ENCODE assay signal across 13 cellular contexts in genomic region chr4:153616005-153616555, GRCh38.
DNase-seq lines count a peak whose midpoint lies in the region; ATAC-seq lines count a peak whose summit lies in the region.
"Had no signal": no experiment of that assay in that cellular context is flagged by ENCODE, and none has a peak within 500 bp of the region (broad histone marks: within the 10 kb centered on the region; RNA-seq: fewer than 3 reads in every experiment).

No MANE protein-coding gene starts in this region.

- H3K36me3 Mint-ChIP-seq in activated naive CD4-positive, alpha-beta T cell treated with anti-CD3 and anti-CD28 coated beads, Interleukin-2, amount 10 ng/mL, durations not matched to agents 7 days and 5 days, result peaks cover 75% of the 10 kb centered on the region

- 52% methylated on average over 8 of the region's 8 CpGs for WGBS in aorta, 2 donors

- intact Hi-C loops in aorta (cut with DNase I), result no loop called here

- peaks cover 0 to 10% of the 10 kb centered on the region in 2 donors for H3K36me3 ChIP-seq in aorta (ENCODE audit: control insufficient read depth in 1 of 2, insufficient read depth in 2 of 2, low read length in 1 of 2)

- H3K4me3 Mint-ChIP-seq in activated naive CD4-positive, alpha-beta T cell treated with anti-CD3 and anti-CD28 coated beads, Interleukin-2, amount 10 ng/mL, durations not matched to agents 7 days and 5 days, result no peak overlapping the region

- CTCF ChIA-PET in activated naive CD4-positive, alpha-beta T cell treated with anti-CD3 and anti-CD28 coated beads, Interleukin-2, amount 10 ng/mL, durations not matched to agents 7 days and 5 days (lab: Charles Lee), result interaction anchor here (0.6 to 0.9 kb wide), 3 partner anchors 15 to 134 kb away, joined by 3 to 4 read pairs (median 3); no protein-coding TSS in a partner anchor

- H3K27me3 ChIP-seq in aorta (ENCODE audit: control insufficient read depth in 1 of 2, insufficient read depth in 2 of 2, low read length in 1 of 2), result no peaks in the 10 kb centered on the region

- peaks cover 28% of the 10 kb centered on the region for H3K4me1 Mint-ChIP-seq in activated naive CD4-positive, alpha-beta T cell treated with anti-CD3 and anti-CD28 coated beads, Interleukin-2, amount 10 ng/mL, durations not matched to agents 7 days and 5 days

- H3K27ac Mint-ChIP-seq in activated naive CD4-positive, alpha-beta T cell treated with anti-CD3 and anti-CD28 coated beads, Interleukin-2, amount 10 ng/mL, durations not matched to agents 7 days and 5 days, result no peak overlapping the region

- H3K27ac ChIP-seq in aorta (ENCODE audit: low read depth in 1 of 2, low read length in 2 of 2), result peak overlapping the region in 1 of 2 donors; percentile 94
- H3K27ac ChIP-seq: SK-N-MC had no signal

- no peak overlapping the region for H3K4me3 ChIP-seq in aorta (ENCODE audit: low read length in 2 of 2)
- H3K4me3 ChIP-seq: SK-N-MC had no signal

- no peaks in the 10 kb centered on the region for H3K9me3 Mint-ChIP-seq in activated naive CD4-positive, alpha-beta T cell treated with anti-CD3 and anti-CD28 coated beads, Interleukin-2, amount 10 ng/mL, durations not matched to agents 7 days and 5 days

- peaks cover 0 to 3% of the 10 kb centered on the region in 2 donors for H3K4me1 ChIP-seq in aorta (ENCODE audit: control insufficient read depth in 1 of 2, insufficient read depth in 2 of 2, low read length in 2 of 2)

- H3K27me3 Mint-ChIP-seq in activated naive CD4-positive, alpha-beta T cell treated with anti-CD3 and anti-CD28 coated beads, Interleukin-2, amount 10 ng/mL, durations not matched to agents 7 days and 5 days, result no peaks in the 10 kb centered on the region

- ATAC-seq in aorta (ENCODE audit: low FRiP score), result peak; percentile 41

- DNase-seq in stimulated activated naive CD4-positive, alpha-beta T cell treated with Interleukin-2 at 50 U/mL for 16 hours (lab: John Stamatoyannopoulos, UW), result peak; percentile 53
- no peak for DNase-seq in stimulated activated naive CD4-positive, alpha-beta T cell (lab: John Stamatoyannopoulos, UW)
- DNase-seq in activated naive CD4-positive, alpha-beta T cell treated with anti-CD3 and anti-CD28 coated beads, Interleukin-2, amount 10 ng/mL, durations not matched to agents 7 days and 5 days, result peak; percentile 36
- peak; percentile 18 for DNase-seq in stimulated activated CD4-positive, alpha-beta T cell treated with anti-CD3 and anti-CD28 coated beads, Interleukin-12 subunit alpha, Interleukin-12 subunit beta, amount 100 ng/mL, for 4 hours
- DNase-seq in aorta, result no peak
- no peak for DNase-seq in NCI-H2029 (lab: John Stamatoyannopoulos, UW)
- no peak for DNase-seq in medulla oblongata (ENCODE audit: extremely low spot score)
- no peak for DNase-seq in GM19238 (ENCODE audit: insufficient read length, low spot score)
- DNase-seq: ACHN; effector CD8-positive, alpha-beta T cell; Karpas-422; NCI-H2029 treated with DMSO at 0.1 percent for 48 hours had no signal

- H3K9me3 ChIP-seq in aorta (ENCODE audit: control insufficient read depth, low read length), result no peaks in the 10 kb centered on the region

Comparison
In these comparisons a context has a peak if more than half of its experiments do, and no peak if none do; other contexts are left out.
1. DNase-seq: peak in stimulated activated naive CD4-positive, alpha-beta T cell treated with Interleukin-2 at 50 U/mL for 16 hours (single experiment), activated naive CD4-positive, alpha-beta T cell treated with anti-CD3 and anti-CD28 coated beads, Interleukin-2, amount 10 ng/mL, durations not matched to agents 7 days and 5 days (single experiment) and stimulated activated CD4-positive, alpha-beta T cell treated with anti-CD3 and anti-CD28 coated beads, Interleukin-12 subunit alpha, Interleukin-12 subunit beta, amount 100 ng/mL, for 4 hours (single experiment); none in stimulated activated naive CD4-positive, alpha-beta T cell (0 of 6), aorta (0 of 2), NCI-H2029 (single experiment), medulla oblongata (single experiment) and GM19238 (single experiment).